In the genomic region with DNA sequence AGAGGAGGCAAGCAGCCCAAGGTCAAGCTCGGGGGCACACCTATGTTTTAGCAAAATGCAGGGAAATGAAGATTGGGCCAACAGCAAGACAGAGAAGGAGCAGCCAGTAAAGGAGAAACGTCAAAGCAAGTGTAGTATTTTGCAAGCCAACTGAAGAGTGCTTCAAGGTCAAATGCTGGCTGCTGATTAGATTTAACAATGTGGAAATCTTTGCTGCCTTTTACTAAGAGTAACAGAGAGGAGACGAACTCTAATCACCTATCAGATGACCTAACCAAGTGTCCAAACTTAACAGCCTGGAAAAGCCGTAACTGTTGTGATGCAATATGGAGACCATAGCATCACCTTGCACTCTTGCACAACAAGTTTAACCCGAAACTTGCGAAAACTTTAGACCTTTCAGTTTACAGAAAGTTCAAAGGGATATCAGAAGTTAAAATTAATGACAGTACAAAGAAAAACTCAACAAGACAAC, we compare ENCODE assay signal across 1 cellular context.
TF ChIP-seq lines count a peak whose summit lies in the region.

No MANE protein-coding gene starts in this region.

TF ChIP-seq in HepG2, 621 proteins besides CTCF, POLR2A, EP300 and RAD21 (continued from another document and continues in another):
- TF ChIP-seq, protein P1, sequence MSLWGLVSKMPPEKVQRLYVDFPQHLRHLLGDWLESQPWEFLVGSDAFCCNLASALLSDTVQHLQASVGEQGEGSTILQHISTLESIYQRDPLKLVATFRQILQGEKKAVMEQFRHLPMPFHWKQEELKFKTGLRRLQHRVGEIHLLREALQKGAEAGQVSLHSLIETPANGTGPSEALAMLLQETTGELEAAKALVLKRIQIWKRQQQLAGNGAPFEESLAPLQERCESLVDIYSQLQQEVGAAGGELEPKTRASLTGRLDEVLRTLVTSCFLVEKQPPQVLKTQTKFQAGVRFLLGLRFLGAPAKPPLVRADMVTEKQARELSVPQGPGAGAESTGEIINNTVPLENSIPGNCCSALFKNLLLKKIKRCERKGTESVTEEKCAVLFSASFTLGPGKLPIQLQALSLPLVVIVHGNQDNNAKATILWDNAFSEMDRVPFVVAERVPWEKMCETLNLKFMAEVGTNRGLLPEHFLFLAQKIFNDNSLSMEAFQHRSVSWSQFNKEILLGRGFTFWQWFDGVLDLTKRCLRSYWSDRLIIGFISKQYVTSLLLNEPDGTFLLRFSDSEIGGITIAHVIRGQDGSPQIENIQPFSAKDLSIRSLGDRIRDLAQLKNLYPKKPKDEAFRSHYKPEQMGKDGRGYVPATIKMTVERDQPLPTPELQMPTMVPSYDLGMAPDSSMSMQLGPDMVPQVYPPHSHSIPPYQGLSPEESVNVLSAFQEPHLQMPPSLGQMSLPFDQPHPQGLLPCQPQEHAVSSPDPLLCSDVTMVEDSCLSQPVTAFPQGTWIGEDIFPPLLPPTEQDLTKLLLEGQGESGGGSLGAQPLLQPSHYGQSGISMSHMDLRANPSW (CRISPR knock-in tag; IDR thresholded peaks at IDR 0.05; ENCODE audit: borderline replicate concordance), result peak; percentile 95
- peak; percentile 95 for TF ChIP-seq GFI1 (CRISPR knock-in tag; IDR thresholded peaks at IDR 0.05; ENCODE audit: borderline replicate concordance)
- TF ChIP-seq MTA1 (CRISPR knock-in tag; IDR thresholded peaks at IDR 0.05; ENCODE audit: borderline replicate concordance), result peak; percentile 43; the same call in 1 of the 2 replicates
- TF ChIP-seq ETV6 (CRISPR knock-in tag; conservative IDR thresholded peaks at IDR 0.05), result 0 out of 2 replicates have a peak, but pooled peaks have one; percentile 34
- no peak; the same call in 1 of the 2 replicates for TF ChIP-seq POLR2AphosphoS5 (IDR thresholded peaks at IDR 0.05; ENCODE audit: low read depth, low read length)
- no peak for TF ChIP-seq FOXC1 (CRISPR knock-in tag; IDR thresholded peaks at IDR 0.05; ENCODE audit: borderline replicate concordance)
- peak; percentile 91 for TF ChIP-seq KLF6 (CRISPR knock-in tag; IDR thresholded peaks at IDR 0.05)
- TF ChIP-seq SYNCRIP (IDR thresholded peaks at IDR 0.05; ENCODE audit: insufficient read depth, low read depth, low read length), result no peak
- no peak for TF ChIP-seq AGO2 (optimal IDR thresholded peaks at IDR 0.05; ENCODE audit: low read depth, low read length)
- TF ChIP-seq, protein P2, sequence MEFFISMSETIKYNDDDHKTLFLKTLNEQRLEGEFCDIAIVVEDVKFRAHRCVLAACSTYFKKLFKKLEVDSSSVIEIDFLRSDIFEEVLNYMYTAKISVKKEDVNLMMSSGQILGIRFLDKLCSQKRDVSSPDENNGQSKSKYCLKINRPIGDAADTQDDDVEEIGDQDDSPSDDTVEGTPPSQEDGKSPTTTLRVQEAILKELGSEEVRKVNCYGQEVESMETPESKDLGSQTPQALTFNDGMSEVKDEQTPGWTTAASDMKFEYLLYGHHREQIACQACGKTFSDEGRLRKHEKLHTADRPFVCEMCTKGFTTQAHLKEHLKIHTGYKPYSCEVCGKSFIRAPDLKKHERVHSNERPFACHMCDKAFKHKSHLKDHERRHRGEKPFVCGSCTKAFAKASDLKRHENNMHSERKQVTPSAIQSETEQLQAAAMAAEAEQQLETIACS (CRISPR knock-in tag; IDR thresholded peaks at IDR 0.05), result no peak
- TF ChIP-seq, protein P3, sequence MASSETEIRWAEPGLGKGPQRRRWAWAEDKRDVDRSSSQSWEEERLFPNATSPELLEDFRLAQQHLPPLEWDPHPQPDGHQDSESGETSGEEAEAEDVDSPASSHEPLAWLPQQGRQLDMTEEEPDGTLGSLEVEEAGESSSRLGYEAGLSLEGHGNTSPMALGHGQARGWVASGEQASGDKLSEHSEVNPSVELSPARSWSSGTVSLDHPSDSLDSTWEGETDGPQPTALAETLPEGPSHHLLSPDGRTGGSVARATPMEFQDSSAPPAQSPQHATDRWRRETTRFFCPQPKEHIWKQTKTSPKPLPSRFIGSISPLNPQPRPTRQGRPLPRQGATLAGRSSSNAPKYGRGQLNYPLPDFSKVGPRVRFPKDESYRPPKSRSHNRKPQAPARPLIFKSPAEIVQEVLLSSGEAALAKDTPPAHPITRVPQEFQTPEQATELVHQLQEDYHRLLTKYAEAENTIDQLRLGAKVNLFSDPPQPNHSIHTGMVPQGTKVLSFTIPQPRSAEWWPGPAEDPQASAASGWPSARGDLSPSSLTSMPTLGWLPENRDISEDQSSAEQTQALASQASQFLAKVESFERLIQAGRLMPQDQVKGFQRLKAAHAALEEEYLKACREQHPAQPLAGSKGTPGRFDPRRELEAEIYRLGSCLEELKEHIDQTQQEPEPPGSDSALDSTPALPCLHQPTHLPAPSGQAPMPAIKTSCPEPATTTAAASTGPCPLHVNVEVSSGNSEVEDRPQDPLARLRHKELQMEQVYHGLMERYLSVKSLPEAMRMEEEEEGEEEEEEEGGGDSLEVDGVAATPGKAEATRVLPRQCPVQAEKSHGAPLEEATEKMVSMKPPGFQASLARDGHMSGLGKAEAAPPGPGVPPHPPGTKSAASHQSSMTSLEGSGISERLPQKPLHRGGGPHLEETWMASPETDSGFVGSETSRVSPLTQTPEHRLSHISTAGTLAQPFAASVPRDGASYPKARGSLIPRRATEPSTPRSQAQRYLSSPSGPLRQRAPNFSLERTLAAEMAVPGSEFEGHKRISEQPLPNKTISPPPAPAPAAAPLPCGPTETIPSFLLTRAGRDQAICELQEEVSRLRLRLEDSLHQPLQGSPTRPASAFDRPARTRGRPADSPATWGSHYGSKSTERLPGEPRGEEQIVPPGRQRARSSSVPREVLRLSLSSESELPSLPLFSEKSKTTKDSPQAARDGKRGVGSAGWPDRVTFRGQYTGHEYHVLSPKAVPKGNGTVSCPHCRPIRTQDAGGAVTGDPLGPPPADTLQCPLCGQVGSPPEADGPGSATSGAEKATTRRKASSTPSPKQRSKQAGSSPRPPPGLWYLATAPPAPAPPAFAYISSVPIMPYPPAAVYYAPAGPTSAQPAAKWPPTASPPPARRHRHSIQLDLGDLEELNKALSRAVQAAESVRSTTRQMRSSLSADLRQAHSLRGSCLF (CRISPR knock-in tag; IDR thresholded peaks at IDR 0.05; ENCODE audit: borderline replicate concordance), result no peak
- TF ChIP-seq IRF2 (CRISPR knock-in tag; IDR thresholded peaks at IDR 0.05), result peak; percentile 98
- no peak for TF ChIP-seq JUNB (CRISPR knock-in tag; IDR thresholded peaks at IDR 0.05; ENCODE audit: borderline replicate concordance)
- no peak for TF ChIP-seq NFRKB (IDR thresholded peaks at IDR 0.05)
- peak; percentile 83; the same call in 1 of the 2 replicates for TF ChIP-seq ZNF335 (CRISPR knock-in tag; IDR thresholded peaks at IDR 0.05)
- TF ChIP-seq PHF5A (CRISPR knock-in tag; IDR thresholded peaks at IDR 0.05; ENCODE audit: low read depth, unreplicated experiment), result no peak
- peak; percentile 96 for TF ChIP-seq HOXD1 (CRISPR knock-in tag; IDR thresholded peaks at IDR 0.05)
- TF ChIP-seq, protein P4, sequence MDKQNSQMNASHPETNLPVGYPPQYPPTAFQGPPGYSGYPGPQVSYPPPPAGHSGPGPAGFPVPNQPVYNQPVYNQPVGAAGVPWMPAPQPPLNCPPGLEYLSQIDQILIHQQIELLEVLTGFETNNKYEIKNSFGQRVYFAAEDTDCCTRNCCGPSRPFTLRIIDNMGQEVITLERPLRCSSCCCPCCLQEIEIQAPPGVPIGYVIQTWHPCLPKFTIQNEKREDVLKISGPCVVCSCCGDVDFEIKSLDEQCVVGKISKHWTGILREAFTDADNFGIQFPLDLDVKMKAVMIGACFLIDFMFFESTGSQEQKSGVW (CRISPR knock-in tag; IDR thresholded peaks at IDR 0.05; ENCODE audit: borderline replicate concordance), result no peak
- TF ChIP-seq ZNF224 (CRISPR knock-in tag; IDR thresholded peaks at IDR 0.05), result no peak
- TF ChIP-seq AKAP8 (CRISPR knock-in tag; IDR thresholded peaks at IDR 0.05), result peak; percentile 59; the same call in 1 of the 2 replicates
- TF ChIP-seq, protein P5, sequence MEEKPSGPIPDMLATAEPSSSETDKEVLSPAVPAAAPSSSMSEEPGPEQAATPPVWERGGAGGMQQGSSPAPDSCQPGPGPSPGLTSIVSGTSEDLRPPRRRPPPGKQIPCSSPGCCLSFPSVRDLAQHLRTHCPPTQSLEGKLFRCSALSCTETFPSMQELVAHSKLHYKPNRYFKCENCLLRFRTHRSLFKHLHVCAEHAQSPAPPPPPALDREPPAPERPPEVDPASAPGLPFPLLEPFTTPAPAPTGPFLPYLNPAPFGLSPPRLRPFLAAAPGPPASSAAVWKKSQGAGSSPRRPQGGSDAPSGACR (CRISPR knock-in tag; IDR thresholded peaks at IDR 0.05), result peak; percentile 82; the same call in 1 of the 2 replicates
- TF ChIP-seq, protein P6, sequence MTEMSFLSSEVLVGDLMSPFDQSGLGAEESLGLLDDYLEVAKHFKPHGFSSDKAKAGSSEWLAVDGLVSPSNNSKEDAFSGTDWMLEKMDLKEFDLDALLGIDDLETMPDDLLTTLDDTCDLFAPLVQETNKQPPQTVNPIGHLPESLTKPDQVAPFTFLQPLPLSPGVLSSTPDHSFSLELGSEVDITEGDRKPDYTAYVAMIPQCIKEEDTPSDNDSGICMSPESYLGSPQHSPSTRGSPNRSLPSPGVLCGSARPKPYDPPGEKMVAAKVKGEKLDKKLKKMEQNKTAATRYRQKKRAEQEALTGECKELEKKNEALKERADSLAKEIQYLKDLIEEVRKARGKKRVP (CRISPR knock-in tag; IDR thresholded peaks at IDR 0.05), result peak in 1 of 2 experiments; percentile 98; a peak in 2 of 4 replicates
- TF ChIP-seq, protein P7, sequence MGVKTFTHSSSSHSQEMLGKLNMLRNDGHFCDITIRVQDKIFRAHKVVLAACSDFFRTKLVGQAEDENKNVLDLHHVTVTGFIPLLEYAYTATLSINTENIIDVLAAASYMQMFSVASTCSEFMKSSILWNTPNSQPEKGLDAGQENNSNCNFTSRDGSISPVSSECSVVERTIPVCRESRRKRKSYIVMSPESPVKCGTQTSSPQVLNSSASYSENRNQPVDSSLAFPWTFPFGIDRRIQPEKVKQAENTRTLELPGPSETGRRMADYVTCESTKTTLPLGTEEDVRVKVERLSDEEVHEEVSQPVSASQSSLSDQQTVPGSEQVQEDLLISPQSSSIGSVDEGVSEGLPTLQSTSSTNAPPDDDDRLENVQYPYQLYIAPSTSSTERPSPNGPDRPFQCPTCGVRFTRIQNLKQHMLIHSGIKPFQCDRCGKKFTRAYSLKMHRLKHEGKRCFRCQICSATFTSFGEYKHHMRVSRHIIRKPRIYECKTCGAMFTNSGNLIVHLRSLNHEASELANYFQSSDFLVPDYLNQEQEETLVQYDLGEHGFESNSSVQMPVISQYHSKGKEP (CRISPR knock-in tag; IDR thresholded peaks at IDR 0.05), result no peak
- TF ChIP-seq CCAR2 (optimal IDR thresholded peaks at IDR 0.05; ENCODE audit: low read depth, low read length), result no peak
- TF ChIP-seq ZFP90 (CRISPR knock-in tag; IDR thresholded peaks at IDR 0.05; ENCODE audit: borderline replicate concordance), result peak; percentile 62
- peak; percentile 97 for TF ChIP-seq SIX1 (CRISPR knock-in tag; IDR thresholded peaks at IDR 0.05; ENCODE audit: borderline replicate concordance)
- TF ChIP-seq HNRNPLL (IDR thresholded peaks at IDR 0.05; ENCODE audit: low read depth, low read length, poor library complexity, severe bottlenecking), result no peak
- no peak for TF ChIP-seq ZNF766 (CRISPR knock-in tag; IDR thresholded peaks at IDR 0.05; ENCODE audit: borderline replicate concordance)
- TF ChIP-seq, protein P8, sequence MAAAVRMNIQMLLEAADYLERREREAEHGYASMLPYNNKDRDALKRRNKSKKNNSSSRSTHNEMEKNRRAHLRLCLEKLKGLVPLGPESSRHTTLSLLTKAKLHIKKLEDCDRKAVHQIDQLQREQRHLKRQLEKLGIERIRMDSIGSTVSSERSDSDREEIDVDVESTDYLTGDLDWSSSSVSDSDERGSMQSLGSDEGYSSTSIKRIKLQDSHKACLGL (CRISPR knock-in tag; IDR thresholded peaks at IDR 0.05), result no peak
- TF ChIP-seq ZNF263 (CRISPR knock-in tag; IDR thresholded peaks at IDR 0.05), result 0 out of 2 replicates have a peak, but pooled peaks have one; percentile 23
- peak; percentile 82 for TF ChIP-seq ZSCAN21 (CRISPR knock-in tag; IDR thresholded peaks at IDR 0.05; ENCODE audit: borderline replicate concordance)
- 0 out of 2 replicates have a peak, but pooled peaks have one; percentile 32 for TF ChIP-seq ZNF143 (CRISPR knock-in tag; IDR thresholded peaks at IDR 0.05)
- no peak; the same call in 1 of the 2 replicates for TF ChIP-seq POLR2AphosphoS2 (IDR thresholded peaks at IDR 0.05; ENCODE audit: low read depth, low read length)
- TF ChIP-seq, protein P9, sequence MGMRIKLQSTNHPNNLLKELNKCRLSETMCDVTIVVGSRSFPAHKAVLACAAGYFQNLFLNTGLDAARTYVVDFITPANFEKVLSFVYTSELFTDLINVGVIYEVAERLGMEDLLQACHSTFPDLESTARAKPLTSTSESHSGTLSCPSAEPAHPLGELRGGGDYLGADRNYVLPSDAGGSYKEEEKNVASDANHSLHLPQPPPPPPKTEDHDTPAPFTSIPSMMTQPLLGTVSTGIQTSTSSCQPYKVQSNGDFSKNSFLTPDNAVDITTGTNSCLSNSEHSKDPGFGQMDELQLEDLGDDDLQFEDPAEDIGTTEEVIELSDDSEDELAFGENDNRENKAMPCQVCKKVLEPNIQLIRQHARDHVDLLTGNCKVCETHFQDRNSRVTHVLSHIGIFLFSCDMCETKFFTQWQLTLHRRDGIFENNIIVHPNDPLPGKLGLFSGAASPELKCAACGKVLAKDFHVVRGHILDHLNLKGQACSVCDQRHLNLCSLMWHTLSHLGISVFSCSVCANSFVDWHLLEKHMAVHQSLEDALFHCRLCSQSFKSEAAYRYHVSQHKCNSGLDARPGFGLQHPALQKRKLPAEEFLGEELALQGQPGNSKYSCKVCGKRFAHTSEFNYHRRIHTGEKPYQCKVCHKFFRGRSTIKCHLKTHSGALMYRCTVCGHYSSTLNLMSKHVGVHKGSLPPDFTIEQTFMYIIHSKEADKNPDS (CRISPR knock-in tag; IDR thresholded peaks at IDR 0.05), result peak; percentile 98
- no peak for TF ChIP-seq SRSF4 (IDR thresholded peaks at IDR 0.05; ENCODE audit: low read depth, low read length, poor library complexity, severe bottlenecking)
- TF ChIP-seq MEIS2 (CRISPR knock-in tag; IDR thresholded peaks at IDR 0.05), result peak; percentile 93
- TF ChIP-seq KLF16 (CRISPR knock-in tag; IDR thresholded peaks at IDR 0.05), result peak in 1 of 2 experiments; percentile 97; a peak in 2 of 4 replicates
- TF ChIP-seq, protein P10, sequence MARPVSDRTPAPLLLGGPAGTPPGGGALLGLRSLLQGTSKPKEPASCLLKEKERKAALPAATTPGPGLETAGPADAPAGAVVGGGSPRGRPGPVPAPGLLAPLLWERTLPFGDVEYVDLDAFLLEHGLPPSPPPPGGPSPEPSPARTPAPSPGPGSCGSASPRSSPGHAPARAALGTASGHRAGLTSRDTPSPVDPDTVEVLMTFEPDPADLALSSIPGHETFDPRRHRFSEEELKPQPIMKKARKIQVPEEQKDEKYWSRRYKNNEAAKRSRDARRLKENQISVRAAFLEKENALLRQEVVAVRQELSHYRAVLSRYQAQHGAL (CRISPR knock-in tag; IDR thresholded peaks at IDR 0.05; ENCODE audit: not compliant biosample characterization), result peak; percentile 43
- TF ChIP-seq, protein P11, sequence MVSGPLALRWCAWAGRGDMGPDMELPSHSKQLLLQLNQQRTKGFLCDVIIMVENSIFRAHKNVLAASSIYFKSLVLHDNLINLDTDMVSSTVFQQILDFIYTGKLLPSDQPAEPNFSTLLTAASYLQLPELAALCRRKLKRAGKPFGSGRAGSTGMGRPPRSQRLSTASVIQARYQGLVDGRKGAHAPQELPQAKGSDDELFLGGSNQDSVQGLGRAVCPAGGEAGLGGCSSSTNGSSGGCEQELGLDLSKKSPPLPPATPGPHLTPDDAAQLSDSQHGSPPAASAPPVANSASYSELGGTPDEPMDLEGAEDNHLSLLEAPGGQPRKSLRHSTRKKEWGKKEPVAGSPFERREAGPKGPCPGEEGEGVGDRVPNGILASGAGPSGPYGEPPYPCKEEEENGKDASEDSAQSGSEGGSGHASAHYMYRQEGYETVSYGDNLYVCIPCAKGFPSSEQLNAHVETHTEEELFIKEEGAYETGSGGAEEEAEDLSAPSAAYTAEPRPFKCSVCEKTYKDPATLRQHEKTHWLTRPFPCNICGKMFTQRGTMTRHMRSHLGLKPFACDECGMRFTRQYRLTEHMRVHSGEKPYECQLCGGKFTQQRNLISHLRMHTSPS (CRISPR knock-in tag; IDR thresholded peaks at IDR 0.05; ENCODE audit: low read depth), result peak; percentile 20; the same call in 1 of the 2 replicates
- peak; percentile 81 for TF ChIP-seq HHEX (CRISPR knock-in tag; IDR thresholded peaks at IDR 0.05)
